In genomic region chr14:74231784-74232183, GRCh38 we compare ENCODE assay signal across 1 cellular context.
TF ChIP-seq lines count a peak whose summit lies in the region.

No MANE protein-coding gene starts in this region.

TF ChIP-seq in A549, 52 proteins besides CTCF, POLR2A, EP300 and RAD21 (continued from another document):
- no peak for TF ChIP-seq ELK1 (IDR thresholded peaks at IDR 0.05; ENCODE audit: low read depth, low read length)
